Comparison of ENCODE assay signal across 1 cellular context in genomic region chr15:43777293-43777819, GRCh38.
TF ChIP-seq lines count a peak whose summit lies in the region.

No MANE protein-coding gene starts in this region.

TF ChIP-seq in HEK293, 187 proteins besides CTCF, POLR2A, EP300 and RAD21 (continued from another document and continues in another):
- TF ChIP-seq ATF2 (tag by site-specific recombination; IDR thresholded peaks at IDR 0.05; ENCODE audit: low read depth) = no peak
- no peak for TF ChIP-seq ZNF768 (tag by site-specific recombination; IDR thresholded peaks at IDR 0.05)
- no peak for TF ChIP-seq ZNF16 (tag by site-specific recombination; IDR thresholded peaks at IDR 0.05; ENCODE audit: low read depth)
- TF ChIP-seq ZNF37A (tag by site-specific recombination; IDR thresholded peaks at IDR 0.05) = no peak
- peak; percentile 51; the same call in 1 of the 2 replicates for TF ChIP-seq ZNF629 (tag by site-specific recombination; IDR thresholded peaks at IDR 0.05)
- TF ChIP-seq ZIC2 (tag by site-specific recombination; IDR thresholded peaks at IDR 0.05) = peak; percentile 47
- TF ChIP-seq ZBTB48 (tag by site-specific recombination; IDR thresholded peaks at IDR 0.05) = peak; percentile 64
- TF ChIP-seq ZNF214 (tag by site-specific recombination; IDR thresholded peaks at IDR 0.05; ENCODE audit: borderline replicate concordance) = no peak
- TF ChIP-seq HOXD13 (CRISPR knock-in tag; IDR thresholded peaks at IDR 0.05; ENCODE audit: borderline replicate concordance) = no peak
- no peak for TF ChIP-seq ZNF350 (tag by site-specific recombination; IDR thresholded peaks at IDR 0.05)
- TF ChIP-seq ZNF10 (tag by site-specific recombination; IDR thresholded peaks at IDR 0.05) = no peak
- TF ChIP-seq ZNF658 (tag by site-specific recombination; IDR thresholded peaks at IDR 0.05) = no peak
- no peak for TF ChIP-seq MYNN (tag by site-specific recombination; IDR thresholded peaks at IDR 0.05; ENCODE audit: borderline replicate concordance)
- TF ChIP-seq ZNF274 (IDR thresholded peaks at IDR 0.05; ENCODE audit: low read length) = no peak
- TF ChIP-seq ZNF274 (tag by site-specific recombination; IDR thresholded peaks at IDR 0.05; ENCODE audit: borderline replicate concordance) = no peak
- TF ChIP-seq ZNF660 (tag by site-specific recombination; IDR thresholded peaks at IDR 0.05) = peak; percentile 46; the same call in 1 of the 2 replicates
- TF ChIP-seq RBAK (tag by site-specific recombination; IDR thresholded peaks at IDR 0.05) = no peak
- TF ChIP-seq ZFP37 (tag by site-specific recombination; IDR thresholded peaks at IDR 0.05) = no peak; the same call in 1 of the 2 replicates
- TF ChIP-seq, protein P1, sequence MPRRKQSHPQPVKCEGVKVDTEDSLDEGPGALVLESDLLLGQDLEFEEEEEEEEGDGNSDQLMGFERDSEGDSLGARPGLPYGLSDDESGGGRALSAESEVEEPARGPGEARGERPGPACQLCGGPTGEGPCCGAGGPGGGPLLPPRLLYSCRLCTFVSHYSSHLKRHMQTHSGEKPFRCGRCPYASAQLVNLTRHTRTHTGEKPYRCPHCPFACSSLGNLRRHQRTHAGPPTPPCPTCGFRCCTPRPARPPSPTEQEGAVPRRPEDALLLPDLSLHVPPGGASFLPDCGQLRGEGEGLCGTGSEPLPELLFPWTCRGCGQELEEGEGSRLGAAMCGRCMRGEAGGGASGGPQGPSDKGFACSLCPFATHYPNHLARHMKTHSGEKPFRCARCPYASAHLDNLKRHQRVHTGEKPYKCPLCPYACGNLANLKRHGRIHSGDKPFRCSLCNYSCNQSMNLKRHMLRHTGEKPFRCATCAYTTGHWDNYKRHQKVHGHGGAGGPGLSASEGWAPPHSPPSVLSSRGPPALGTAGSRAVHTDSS (tag by site-specific recombination; IDR thresholded peaks at IDR 0.05) = no peak
- TF ChIP-seq ZNF645 (tag by site-specific recombination; IDR thresholded peaks at IDR 0.05) = no peak
- TF ChIP-seq, protein P2, sequence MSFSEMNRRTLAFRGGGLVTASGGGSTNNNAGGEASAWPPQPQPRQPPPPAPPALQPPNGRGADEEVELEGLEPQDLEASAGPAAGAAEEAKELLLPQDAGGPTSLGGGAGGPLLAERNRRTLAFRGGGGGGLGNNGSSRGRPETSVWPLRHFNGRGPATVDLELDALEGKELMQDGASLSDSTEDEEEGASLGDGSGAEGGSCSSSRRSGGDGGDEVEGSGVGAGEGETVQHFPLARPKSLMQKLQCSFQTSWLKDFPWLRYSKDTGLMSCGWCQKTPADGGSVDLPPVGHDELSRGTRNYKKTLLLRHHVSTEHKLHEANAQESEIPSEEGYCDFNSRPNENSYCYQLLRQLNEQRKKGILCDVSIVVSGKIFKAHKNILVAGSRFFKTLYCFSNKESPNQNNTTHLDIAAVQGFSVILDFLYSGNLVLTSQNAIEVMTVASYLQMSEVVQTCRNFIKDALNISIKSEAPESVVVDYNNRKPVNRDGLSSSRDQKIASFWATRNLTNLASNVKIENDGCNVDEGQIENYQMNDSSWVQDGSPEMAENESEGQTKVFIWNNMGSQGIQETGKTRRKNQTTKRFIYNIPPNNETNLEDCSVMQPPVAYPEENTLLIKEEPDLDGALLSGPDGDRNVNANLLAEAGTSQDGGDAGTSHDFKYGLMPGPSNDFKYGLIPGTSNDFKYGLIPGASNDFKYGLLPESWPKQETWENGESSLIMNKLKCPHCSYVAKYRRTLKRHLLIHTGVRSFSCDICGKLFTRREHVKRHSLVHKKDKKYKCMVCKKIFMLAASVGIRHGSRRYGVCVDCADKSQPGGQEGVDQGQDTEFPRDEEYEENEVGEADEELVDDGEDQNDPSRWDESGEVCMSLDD (tag by site-specific recombination; IDR thresholded peaks at IDR 0.05) = peak; percentile 39; the same call in 1 of the 2 replicates
- TF ChIP-seq ZNF302 (tag by site-specific recombination; IDR thresholded peaks at IDR 0.05; ENCODE audit: low read depth) = no peak
- TF ChIP-seq ZNF174 (tag by site-specific recombination; IDR thresholded peaks at IDR 0.05) = no peak
- TF ChIP-seq ZBTB44 (tag by site-specific recombination; IDR thresholded peaks at IDR 0.05) = no peak
- TF ChIP-seq ZNF596 (tag by site-specific recombination; IDR thresholded peaks at IDR 0.05) = no peak
- TF ChIP-seq GLIS2 (tag by site-specific recombination; IDR thresholded peaks at IDR 0.05) = no peak
- TF ChIP-seq ZNF423 (tag by site-specific recombination; IDR thresholded peaks at IDR 0.05) = no peak
- no peak for TF ChIP-seq KLF10 (tag by site-specific recombination; IDR thresholded peaks at IDR 0.05)
- peak; percentile 91 for TF ChIP-seq PRDM4 (tag by site-specific recombination; IDR thresholded peaks at IDR 0.05)
- TF ChIP-seq YY1 (tag by site-specific recombination; IDR thresholded peaks at IDR 0.05) = peak; percentile 36; the same call in 1 of the 2 replicates
- TF ChIP-seq ZNF610 (tag by site-specific recombination; IDR thresholded peaks at IDR 0.05; ENCODE audit: borderline replicate concordance) = peak; percentile 73; the same call in 1 of the 2 replicates
- 0 out of 2 replicates have a peak, but pooled peaks have one; percentile 23 for TF ChIP-seq ZNF391 (tag by site-specific recombination; IDR thresholded peaks at IDR 0.05; ENCODE audit: borderline replicate concordance, low read depth)
- no peak for TF ChIP-seq FEZF1 (tag by site-specific recombination; IDR thresholded peaks at IDR 0.05)
- TF ChIP-seq ZNF23 (tag by site-specific recombination; IDR thresholded peaks at IDR 0.05; ENCODE audit: borderline replicate concordance) = no peak
- TF ChIP-seq ZNF843 (tag by site-specific recombination; IDR thresholded peaks at IDR 0.05) = peak; percentile 51; the same call in 1 of the 2 replicates
- TF ChIP-seq ZNF510 (tag by site-specific recombination; IDR thresholded peaks at IDR 0.05; ENCODE audit: insufficient replicate concordance) = no peak
- peak; percentile 37 for TF ChIP-seq ZBTB26 (tag by site-specific recombination; optimal IDR thresholded peaks at IDR 0.05)
- TF ChIP-seq ZNF146 (tag by site-specific recombination; IDR thresholded peaks at IDR 0.05) = no peak; the same call in 1 of the 2 replicates
- no peak for TF ChIP-seq SALL2 (tag by site-specific recombination; IDR thresholded peaks at IDR 0.05; ENCODE audit: borderline replicate concordance)
- TF ChIP-seq, protein P3, sequence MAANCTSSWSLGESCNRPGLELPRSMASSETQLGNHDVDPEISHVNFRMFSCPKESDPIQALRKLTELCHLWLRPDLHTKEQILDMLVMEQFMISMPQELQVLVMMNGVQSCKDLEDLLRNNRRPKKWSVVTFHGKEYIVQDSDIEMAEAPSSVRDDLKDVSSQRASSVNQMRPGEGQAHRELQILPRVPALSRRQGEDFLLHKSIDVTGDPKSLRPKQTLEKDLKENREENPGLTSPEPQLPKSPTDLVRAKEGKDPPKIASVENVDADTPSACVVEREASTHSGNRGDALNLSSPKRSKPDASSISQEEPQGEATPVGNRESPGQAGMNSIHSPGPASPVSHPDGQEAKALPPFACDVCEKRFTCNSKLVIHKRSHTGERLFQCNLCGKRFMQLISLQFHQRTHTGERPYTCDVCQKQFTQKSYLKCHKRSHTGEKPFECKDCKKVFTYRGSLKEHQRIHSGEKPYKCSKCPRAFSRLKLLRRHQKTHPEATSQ (tag by site-specific recombination; IDR thresholded peaks at IDR 0.05) = no peak
- TF ChIP-seq ZNF692 (tag by site-specific recombination; IDR thresholded peaks at IDR 0.05) = peak; percentile 43; the same call in 1 of the 2 replicates
- TF ChIP-seq ZNF19 (tag by site-specific recombination; IDR thresholded peaks at IDR 0.05; ENCODE audit: low read depth) = no peak
- TF ChIP-seq BCL11B (tag by site-specific recombination; IDR thresholded peaks at IDR 0.05; ENCODE audit: low read depth) = no peak
- TF ChIP-seq ZNF585B (tag by site-specific recombination; IDR thresholded peaks at IDR 0.05) = no peak
- TF ChIP-seq PRDM1 (tag by site-specific recombination; IDR thresholded peaks at IDR 0.05) = peak; percentile 91
- no peak for TF ChIP-seq ZNF549 (tag by site-specific recombination; IDR thresholded peaks at IDR 0.05)
- 0 out of 2 replicates have a peak, but pooled peaks have one; percentile 32 for TF ChIP-seq ZNF558 (tag by site-specific recombination; IDR thresholded peaks at IDR 0.05)
- TF ChIP-seq ZNF398 (tag by site-specific recombination; IDR thresholded peaks at IDR 0.05) = no peak
